Comparison of ENCODE assay signal across 11 cellular contexts in the genomic region with DNA sequence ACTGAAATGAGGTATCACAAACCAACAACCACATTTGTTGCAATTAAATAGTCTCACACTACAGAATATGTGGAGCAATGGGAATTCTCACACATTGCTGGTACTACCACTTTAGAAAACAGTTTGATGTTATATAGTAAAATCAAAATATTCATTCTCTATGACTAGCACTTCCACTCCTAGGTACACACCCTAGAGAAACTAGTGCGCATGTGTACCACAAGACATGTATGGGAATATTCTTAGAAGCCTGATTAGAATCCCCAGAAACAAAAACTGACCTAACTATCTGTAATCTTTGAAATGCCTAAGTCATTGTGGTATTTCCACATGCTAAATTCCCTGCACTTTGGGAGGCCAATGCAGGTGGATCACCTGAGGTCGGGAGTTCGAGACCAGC.
"Had no signal": no experiment of that assay in that cellular context is flagged by ENCODE, and none has a peak within 500 bp of the region (broad histone marks: within the 10 kb centered on the region; RNA-seq: fewer than 3 reads in every experiment).

No MANE protein-coding gene starts in this region.

- ATAC-seq: GM23338, HCT116 had no signal

- H3K9ac ChIP-seq: GM23248 had no signal

- DNase-seq: GM23248, GOT3, H7, H9, HCEC 1CT, HFFc6 had no signal

- H2AFZ ChIP-seq: GM23248, GM23338 had no signal

- H3K4me2 ChIP-seq: GM23338 had no signal

- H3K27ac ChIP-seq: GM23248 had no signal

- H3K4me1 ChIP-seq: HAP-1 had no signal

- H3K4me3 ChIP-seq: GM23248, GM23338, HAP-1 had no signal

- H3K36me3 ChIP-seq: HAP-1 had no signal

- FAIRE-seq: H1, H54 had no signal
